In the genomic region with DNA sequence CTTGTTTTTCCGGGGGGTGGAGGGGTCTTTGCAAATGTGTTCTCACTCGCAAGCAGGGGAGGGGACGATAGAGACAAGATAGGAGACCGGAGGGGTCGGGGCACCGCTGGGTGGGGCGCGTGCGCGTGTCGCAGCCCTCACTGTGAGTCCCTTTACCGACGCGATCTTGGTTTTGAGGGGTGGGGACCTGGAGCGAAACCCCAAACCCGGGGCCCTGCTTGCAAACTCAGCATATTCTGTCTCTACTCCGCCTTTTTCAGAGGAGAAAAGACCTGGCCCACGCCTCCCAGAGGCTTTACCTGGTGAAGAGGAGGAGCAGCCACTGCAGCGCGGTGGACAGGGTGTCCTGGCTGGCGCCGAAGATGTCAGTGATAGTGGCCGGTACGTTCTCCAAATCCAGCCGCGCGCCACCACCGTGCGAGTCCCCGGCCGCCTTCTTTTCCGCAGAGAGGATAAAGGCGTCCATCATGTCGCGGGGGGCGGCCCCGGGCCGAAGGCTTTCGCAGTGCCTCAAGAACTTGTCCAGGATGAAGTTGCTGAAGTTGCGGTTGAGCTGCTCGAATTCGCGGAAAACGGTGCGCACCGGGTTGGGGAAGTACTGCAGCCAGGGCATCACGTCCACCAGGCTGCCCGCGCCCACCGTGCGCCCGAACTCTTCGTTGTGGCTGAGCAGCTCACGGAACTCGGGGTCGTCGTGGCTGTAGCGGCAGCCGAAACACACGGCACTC, we compare ENCODE assay signal across 9 cellular contexts. TPM values are rescaled to one million over a fixed set of nuclear protein-coding genes. Genes with fewer than 3 reads are reported as not detected.
DNase-seq lines count a peak whose midpoint lies in the region; ATAC-seq and TF ChIP-seq lines count a peak whose summit lies in the region.
"Had no signal": no experiment of that assay in that cellular context is flagged by ENCODE, and none has a peak within 500 bp of the region (broad histone marks: within the 10 kb centered on the region; RNA-seq: fewer than 3 reads in every experiment).

No MANE protein-coding gene starts in this region.

- H2AFZ ChIP-seq in MM.1S (ENCODE audit: low read length): no peak overlapping the region

- H3K9me2 ChIP-seq in MM.1S (replicated peaks; ENCODE audit: insufficient read depth, low read length): no peaks in the 10 kb centered on the region

- TF ChIP-seq CTCF in type B pancreatic cell (conservative IDR thresholded peaks at IDR 0.05) (peak; percentile 9), MM.1S (IDR thresholded peaks at IDR 0.05; ENCODE audit: low read length) (no peak)

- H3K4me3 ChIP-seq in mesodermal cell (ENCODE audit: extremely low read depth, insufficient read depth, low read length, poor library complexity, severe bottlenecking): peak overlapping the region; percentile 23
- H3K4me3 ChIP-seq in MM.1S (ENCODE audit: low read length): no peak overlapping the region

- H3K9me3 ChIP-seq in mesodermal cell (ENCODE audit: control insufficient read depth, low read length) (no peaks in the 10 kb centered on the region), MM.1S (replicated peaks; ENCODE audit: insufficient read depth, low read length) (no peaks in the 10 kb centered on the region)

- H3K27ac ChIP-seq in mesodermal cell (ENCODE audit: low read depth, low read length, severe bottlenecking) (no peak overlapping the region), MM.1S (ENCODE audit: low read length) (no peak overlapping the region)

- peak overlapping the region; percentile 31 for H3K4me3 Mint-ChIP-seq in activated T-cell treated with anti-CD3 and anti-CD28 coated beads, Interleukin-2, amount 50 U/mL, for 4 hours
- peak overlapping the region; percentile 93 for H3K4me3 Mint-ChIP-seq in dendritic cell treated with granulocyte-macrophage colony-stimulating factor and Interleukin-4, amounts not matched to agents 40 ng/mL and 50 ng/mL, for 4 days
- peak overlapping the region; percentile 94 for H3K4me3 Mint-ChIP-seq in type B pancreatic cell

- WGBS in mesodermal cell (ENCODE audit: insufficient coverage in 2 of 2), 2 experiments: 12 to 14% methylated on average over 44 to 53 of the region's 60 CpGs

- ATAC-seq in activated T-cell treated with anti-CD3 and anti-CD28 coated beads, Interleukin-2, amount 50 U/mL, for 4 hours: no peak
- ATAC-seq in GM21360 (IDR thresholded peaks at IDR 0.05; ENCODE audit: unreplicated experiment): no peak

- intact Hi-C loops in dendritic cell treated with granulocyte-macrophage colony-stimulating factor and Interleukin-4, amounts not matched to agents 40 ng/mL and 50 ng/mL, for 4 days (cut with micrococcal nuclease): loop anchor here (2.0 to 10.0 kb wide), 3 partner anchors 41 to 201 kb away; no protein-coding TSS in a partner anchor

- H3K4me1 ChIP-seq in mesodermal cell (ENCODE audit: control insufficient read depth, insufficient read depth, low read length, poor library complexity, severe bottlenecking) (peaks cover 14% of the 10 kb centered on the region), MM.1S (ENCODE audit: low read length) (no peaks in the 10 kb centered on the region)

- H3K79me2 ChIP-seq in MM.1S (ENCODE audit: low read length): no peaks in the 10 kb centered on the region

- H3K9me3 Mint-ChIP-seq in activated T-cell treated with anti-CD3 and anti-CD28 coated beads, Interleukin-2, amount 50 U/mL, for 4 hours: no peaks in the 10 kb centered on the region
- no peaks in the 10 kb centered on the region for H3K9me3 Mint-ChIP-seq in dendritic cell treated with granulocyte-macrophage colony-stimulating factor and Interleukin-4, amounts not matched to agents 40 ng/mL and 50 ng/mL, for 4 days
- no peaks in the 10 kb centered on the region for H3K9me3 Mint-ChIP-seq in type B pancreatic cell

- DNase-seq in activated T-cell treated with anti-CD3 and anti-CD28 coated beads, Interleukin-2, amount 50 U/mL, for 4 hours: no peak
- no peak for DNase-seq in activated T-cell treated with anti-CD3 and anti-CD28 coated beads, Interleukin-2, amount 50 U/mL, for 1 hour
- DNase-seq in type B pancreatic cell (ENCODE audit: extremely low spot score, unreplicated experiment) (no peak), inferior parietal cortex (ENCODE audit: extremely low spot score) (no peak), MM.1S (no peak)

- peaks cover 23% of the 10 kb centered on the region for H3K4me1 Mint-ChIP-seq in activated T-cell treated with anti-CD3 and anti-CD28 coated beads, Interleukin-2, amount 50 U/mL, for 4 hours (ENCODE audit: low read depth)
- peaks cover 56% of the 10 kb centered on the region for H3K4me1 Mint-ChIP-seq in dendritic cell treated with granulocyte-macrophage colony-stimulating factor and Interleukin-4, amounts not matched to agents 40 ng/mL and 50 ng/mL, for 4 days (ENCODE audit: low read depth)
- peaks cover 16% of the 10 kb centered on the region for H3K4me1 Mint-ChIP-seq in type B pancreatic cell (ENCODE audit: unreplicated experiment)

- H3K27me3 Mint-ChIP-seq in activated T-cell treated with anti-CD3 and anti-CD28 coated beads, Interleukin-2, amount 50 U/mL, for 4 hours (ENCODE audit: low read depth): peaks cover 56% of the 10 kb centered on the region
- no peaks in the 10 kb centered on the region for H3K27me3 Mint-ChIP-seq in dendritic cell treated with granulocyte-macrophage colony-stimulating factor and Interleukin-4, amounts not matched to agents 40 ng/mL and 50 ng/mL, for 4 days
- peaks cover 38% of the 10 kb centered on the region for H3K27me3 Mint-ChIP-seq in type B pancreatic cell

- H3K36me3 ChIP-seq in mesodermal cell (ENCODE audit: control insufficient read depth, insufficient read depth, low read length) (no peaks in the 10 kb centered on the region), MM.1S (replicated peaks; ENCODE audit: insufficient read depth, low read length) (no peaks in the 10 kb centered on the region)

- H4K20me1 ChIP-seq in MM.1S (ENCODE audit: insufficient read depth, low read length): no peaks in the 10 kb centered on the region

- no peaks in the 10 kb centered on the region; the same call in 1 of the 2 replicates for H3F3A ChIP-seq in MM.1S (ENCODE audit: insufficient read depth, low read length)

- no peaks in the 10 kb centered on the region for H3K27me3 ChIP-seq in MM.1S (replicated peaks; ENCODE audit: insufficient read depth, low read length)

- H3K27ac Mint-ChIP-seq in dendritic cell treated with granulocyte-macrophage colony-stimulating factor and Interleukin-4, amounts not matched to agents 40 ng/mL and 50 ng/mL, for 4 days: peak overlapping the region; percentile 96
- peak overlapping the region; percentile 94 for H3K27ac Mint-ChIP-seq in type B pancreatic cell
- H3K27ac Mint-ChIP-seq: CD4-positive, CD25-positive, alpha-beta regulatory T cell had no signal

- H3K9ac ChIP-seq in MM.1S (ENCODE audit: low read length): no peak overlapping the region

- no peak overlapping the region for H3K4me2 ChIP-seq in MM.1S (ENCODE audit: low read depth, low read length)

- H3K36me3 Mint-ChIP-seq in activated T-cell treated with anti-CD3 and anti-CD28 coated beads, Interleukin-2, amount 50 U/mL, for 4 hours (ENCODE audit: insufficient read depth): no peaks in the 10 kb centered on the region
- H3K36me3 Mint-ChIP-seq in dendritic cell treated with granulocyte-macrophage colony-stimulating factor and Interleukin-4, amounts not matched to agents 40 ng/mL and 50 ng/mL, for 4 days (ENCODE audit: low read depth): peaks cover 55% of the 10 kb centered on the region
- peaks cover 48% of the 10 kb centered on the region for H3K36me3 Mint-ChIP-seq in type B pancreatic cell

RNA-seq across cellular contexts. Expression of gene CYP1B1, which starts 1.7 kb away (rescaled TPM):
- total RNA-seq in activated T-cell treated with anti-CD3 and anti-CD28 coated beads, Interleukin-2, amount 50 U/mL, for 4 hours: 10 to 100 TPM in 2 of 3 donors, 1 to 10 TPM in 1; 6.3 to 13.9 (median 11.4) TPM
- polyA plus RNA-seq in mesodermal cell (2013, experiment 1 of 2): 4.1 TPM
- polyA plus RNA-seq in mesodermal cell (2013, experiment 2 of 2): 3.1 TPM
- 176 and 360 TPM in 2 replicates for total RNA-seq in type B pancreatic cell (ENCODE audit: low replicate concordance)
- total RNA-seq: CD4-positive, CD25-positive, alpha-beta regulatory T cell had no signal

Comparison
In these comparisons a context has a peak if more than half of its experiments do, and no peak if none do; other contexts are left out.
1. H3K4me3 Mint-ChIP-seq: peak in every context shown above with its lines; median percentile 94 in type B pancreatic cell; 93 in dendritic cell treated with granulocyte-macrophage colony-stimulating factor and Interleukin-4, amounts not matched to agents 40 ng/mL and 50 ng/mL, for 4 days; 31 in activated T-cell treated with anti-CD3 and anti-CD28 coated beads, Interleukin-2, amount 50 U/mL, for 4 hours.
2. RNA of gene CYP1B1, which starts 1.7 kb away (total RNA-seq): 176 to 360 TPM in type B pancreatic cell; 6.3 to 13.9 TPM in activated T-cell treated with anti-CD3 and anti-CD28 coated beads, Interleukin-2, amount 50 U/mL, for 4 hours; every median in the first group is over 10 times any median in the second.